14 cellular contexts compared by ENCODE assay signal in the genomic region with DNA sequence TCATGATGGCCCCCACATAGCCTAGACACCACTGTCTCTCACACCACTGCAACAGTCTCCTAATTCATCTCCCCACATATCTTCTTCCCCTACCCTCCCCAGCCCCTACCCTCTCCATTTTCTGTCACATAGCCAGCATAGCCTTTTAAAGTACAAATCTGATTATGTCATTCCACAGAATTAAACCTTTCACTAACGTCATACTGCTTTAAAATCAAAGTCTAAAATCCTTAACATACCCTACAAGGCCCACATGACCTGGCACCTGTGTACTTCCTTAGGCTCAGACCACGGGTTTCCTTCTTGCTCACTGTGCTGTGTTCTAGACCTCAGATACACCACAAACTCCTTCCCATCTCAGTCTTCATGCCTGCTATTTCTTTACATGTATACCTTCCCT. TPM values are rescaled to one million over a fixed set of nuclear protein-coding genes. Genes with fewer than 3 reads are reported as not detected.
A peak's percentile ranks its signal among the peaks of the same experiment; 100 is the strongest.
DNase-seq lines count a peak whose midpoint lies in the region; ATAC-seq and TF ChIP-seq lines count a peak whose summit lies in the region.
"Had no signal": no experiment of that assay in that cellular context is flagged by ENCODE, and none has a peak within 500 bp of the region (broad histone marks: within the 10 kb centered on the region; RNA-seq: fewer than 3 reads in every experiment).

No MANE protein-coding gene starts in this region.

- POLR2A ChIA-PET in CD4-positive, alpha-beta memory T cell (lab: Charles Lee; ENCODE audit: partially characterized antibody), result no interaction called here

- DNase-seq in CD4-positive, alpha-beta memory T cell, result peak; percentile 48 to 77 (median 59)
- no peak for DNase-seq in activated naive CD8-positive, alpha-beta T cell treated with anti-CD3 and anti-CD28 coated beads, Interleukin-2, amount 50 U/mL, for 24 hours
- DNase-seq in amygdala (lab: John Stamatoyannopoulos, UW), result no peak
- no peak for DNase-seq in foreskin keratinocyte
- DNase-seq in NCI-H2107 (lab: John Stamatoyannopoulos, UW), result no peak
- no peak for DNase-seq in esophagus squamous epithelium (lab: John Stamatoyannopoulos, UW)
- DNase-seq: heart left ventricle, NCI-H146, PC-3, retina had no signal

- peaks cover 30% of the 10 kb centered on the region for H3K4me1 ChIP-seq in CD4-positive, alpha-beta memory T cell (ENCODE audit: insufficient read depth, low read length)
- H3K4me1 ChIP-seq in foreskin keratinocyte (peaks cover 19% of the 10 kb centered on the region), esophagus squamous epithelium (peaks cover 6 to 21% (median 8%) of the 10 kb centered on the region in 3 donors)

- 68 to 77% methylated on average over 2 of the region's 2 CpGs for WGBS in esophagus squamous epithelium, 2 donors

- H3K4me3 ChIP-seq in CD4-positive, alpha-beta memory T cell (ENCODE audit: low read length in 2 of 2), result no peak overlapping the region
- no peak overlapping the region for H3K4me3 ChIP-seq in esophagus squamous epithelium
- H3K4me3 ChIP-seq: GM23338, heart left ventricle had no signal

- H3K4me3 Mint-ChIP-seq in CD4-positive, alpha-beta memory T cell, result no peak overlapping the region
- H3K4me3 Mint-ChIP-seq in activated naive CD8-positive, alpha-beta T cell treated with anti-CD3 and anti-CD28 coated beads, Interleukin-2, amount 50 U/mL, for 24 hours, result no peak overlapping the region
- H3K4me3 Mint-ChIP-seq: GM23338, mesothelial cell of epicardium had no signal

- ATAC-seq in GM18868 (IDR thresholded peaks at IDR 0.05; ENCODE audit: unreplicated experiment) (peak; percentile 80), HG02981 (IDR thresholded peaks at IDR 0.05; ENCODE audit: unreplicated experiment) (peak; percentile 63), foreskin keratinocyte (no peak)
- ATAC-seq in activated naive CD8-positive, alpha-beta T cell treated with anti-CD3 and anti-CD28 coated beads, Interleukin-2, amount 50 U/mL, for 24 hours, result peak; percentile 87
- ATAC-seq: GM23338, heart left ventricle, PC-3 had no signal

- H3K27ac ChIP-seq in CD4-positive, alpha-beta memory T cell (ENCODE audit: low read depth, low read length), result no peak overlapping the region
- H3K27ac ChIP-seq in foreskin keratinocyte, result no peak overlapping the region
- H3K27ac ChIP-seq in esophagus squamous epithelium, result no peak overlapping the region
- H3K27ac ChIP-seq: heart left ventricle had no signal

- H3K27ac Mint-ChIP-seq in CD4-positive, alpha-beta memory T cell, result no peak overlapping the region
- no peak overlapping the region for H3K27ac Mint-ChIP-seq in activated naive CD8-positive, alpha-beta T cell treated with anti-CD3 and anti-CD28 coated beads, Interleukin-2, amount 50 U/mL, for 24 hours
- H3K27ac Mint-ChIP-seq: GM23338, mesothelial cell of epicardium had no signal

- intact Hi-C loops in CD4-positive, alpha-beta memory T cell (cut with micrococcal nuclease), result no loop called here
- intact Hi-C loops in esophagus squamous epithelium (cut with DNase I), result no loop called here

- H3K4me1 Mint-ChIP-seq in CD4-positive, alpha-beta memory T cell, result peaks cover 14 to 16% (median 15%) of the 10 kb centered on the region in 4 donors
- H3K4me1 Mint-ChIP-seq in activated naive CD8-positive, alpha-beta T cell treated with anti-CD3 and anti-CD28 coated beads, Interleukin-2, amount 50 U/mL, for 24 hours, result peaks cover 20% of the 10 kb centered on the region

- TF ChIP-seq CTCF in foreskin keratinocyte (conservative IDR thresholded peaks at IDR 0.05) (no peak), esophagus squamous epithelium (IDR thresholded peaks at IDR 0.05) (no peak)

- H3K27me3 Mint-ChIP-seq in CD4-positive, alpha-beta memory T cell, result no peaks in the 10 kb centered on the region
- H3K27me3 Mint-ChIP-seq in activated naive CD8-positive, alpha-beta T cell treated with anti-CD3 and anti-CD28 coated beads, Interleukin-2, amount 50 U/mL, for 24 hours, result no peaks in the 10 kb centered on the region

- H3K27me3 ChIP-seq in CD4-positive, alpha-beta memory T cell (ENCODE audit: insufficient read depth, low read length), result no peaks in the 10 kb centered on the region
- no peaks in the 10 kb centered on the region for H3K27me3 ChIP-seq in foreskin keratinocyte
- no peaks in the 10 kb centered on the region for H3K27me3 ChIP-seq in esophagus squamous epithelium
- H3K27me3 ChIP-seq: heart left ventricle had no signal

- CTCF ChIA-PET in CD4-positive, alpha-beta memory T cell (lab: Charles Lee; ENCODE audit: partially characterized antibody), result no interaction called here

- no peaks in the 10 kb centered on the region for H3K9me3 Mint-ChIP-seq in CD4-positive, alpha-beta memory T cell
- H3K9me3 Mint-ChIP-seq in activated naive CD8-positive, alpha-beta T cell treated with anti-CD3 and anti-CD28 coated beads, Interleukin-2, amount 50 U/mL, for 24 hours, result no peaks in the 10 kb centered on the region
- H3K9me3 Mint-ChIP-seq: GM23338, mesothelial cell of epicardium had no signal

- TF ChIP-seq POLR2A in esophagus squamous epithelium (IDR thresholded peaks at IDR 0.05), result no peak

- H3K36me3 Mint-ChIP-seq in CD4-positive, alpha-beta memory T cell, result peaks cover 0 to 10% of the 10 kb centered on the region in 2 donors
- peaks cover 3% of the 10 kb centered on the region for H3K36me3 Mint-ChIP-seq in activated naive CD8-positive, alpha-beta T cell treated with anti-CD3 and anti-CD28 coated beads, Interleukin-2, amount 50 U/mL, for 24 hours (ENCODE audit: low read depth)
- H3K36me3 Mint-ChIP-seq: mesothelial cell of epicardium had no signal

- H3K36me3 ChIP-seq in CD4-positive, alpha-beta memory T cell (ENCODE audit: insufficient read depth, low read length), result no peaks in the 10 kb centered on the region
- peaks cover 0 to 20% (median 0%) of the 10 kb centered on the region in 3 donors for H3K36me3 ChIP-seq in esophagus squamous epithelium

- H3K9me3 ChIP-seq in CD4-positive, alpha-beta memory T cell (ENCODE audit: control insufficient read depth in 1 of 2, low read length in 2 of 2), result no peaks in the 10 kb centered on the region
- H3K9me3 ChIP-seq in esophagus squamous epithelium, result no peaks in the 10 kb centered on the region
- H3K9me3 ChIP-seq: heart left ventricle had no signal

RNA-seq across cellular contexts. Expression of gene OSTM1, which starts 5.9 kb away (rescaled TPM):
- total RNA-seq in CD4-positive, alpha-beta memory T cell, result 10 to 100 TPM; 54.4 to 55.6 TPM
- 10 to 100 TPM; 44.4 to 59.8 TPM for polyA plus RNA-seq in CD4-positive, alpha-beta memory T cell
- total RNA-seq in foreskin keratinocyte, result 26.3 and 28.9 TPM in 2 replicates
- 12.9 and 16.2 TPM in 2 replicates for polyA plus RNA-seq in foreskin keratinocyte
- 10 to 100 TPM; 12.6 to 27.1 (median 14.7) TPM for total RNA-seq in esophagus squamous epithelium

Comparison
In these comparisons a context has a peak if more than half of its experiments do, and no peak if none do; other contexts are left out.
1. DNase-seq: peak in CD4-positive, alpha-beta memory T cell (5 of 5); none in activated naive CD8-positive, alpha-beta T cell treated with anti-CD3 and anti-CD28 coated beads, Interleukin-2, amount 50 U/mL, for 24 hours (single experiment), amygdala (0 of 56), foreskin keratinocyte (0 of 2), NCI-H2107 (single experiment) and esophagus squamous epithelium (single experiment).